ENCODE assay signal across 19 cellular contexts in the genomic region with DNA sequence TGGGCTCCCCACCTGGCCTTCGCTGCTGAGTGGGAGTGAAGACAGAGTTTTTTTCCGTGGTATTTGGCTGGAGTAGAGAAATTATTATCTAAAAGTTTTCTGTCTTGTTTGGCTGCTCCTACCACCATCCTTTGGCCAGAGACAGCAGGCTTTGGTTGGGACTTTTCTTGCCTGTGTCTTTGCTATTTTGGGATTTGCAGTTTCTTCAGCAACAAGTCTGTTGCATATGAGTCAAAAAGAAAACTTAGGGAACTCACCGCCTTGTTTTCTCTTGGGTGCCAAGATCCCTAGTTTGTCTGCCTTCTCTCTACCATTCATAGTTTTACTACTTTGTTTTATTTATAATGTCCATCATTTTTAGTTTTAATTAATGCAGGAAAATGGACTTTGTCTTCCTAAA.
"Had no signal": no experiment of that assay in that cellular context is flagged by ENCODE, and none has a peak within 500 bp of the region (broad histone marks: within the 10 kb centered on the region; RNA-seq: fewer than 3 reads in every experiment).

No MANE protein-coding gene starts in this region.

- H3K27ac ChIP-seq: HL-60, SJSA1, SK-N-MC had no signal

- H3K27me3 ChIP-seq: SJSA1 had no signal

- H3K4me3 ChIP-seq: SJSA1, SK-N-MC had no signal

- H3K36me3 ChIP-seq: SJSA1 had no signal

- H3K4me1 ChIP-seq: SJSA1 had no signal

- DNase-seq: KBM-7, NCI-H1092, NCI-H1105 treated with DMSO at 0.1 percent for 48 hours, NCI-H1417 treated with DMSO at 0.1 percent for 48 hours, NCI-H146, NCI-H1694 treated with DMSO at 0.1 percent for 48 hours, NCI-H1930, NCI-H2081, NCI-H2107, NCI-H2227 treated with DMSO at 0.1 percent for 48 hours, NCI-H524, NCI-H69, NCI-H774, Right ventricle myocardium superior, RPMI8226, SIG-M5 had no signal
